24 cellular contexts compared by ENCODE assay signal in genomic region chr6:168303982-168304751, GRCh38. TPM values are rescaled to one million over a fixed set of nuclear protein-coding genes. Genes with fewer than 3 reads are reported as not detected.
DNase-seq lines count a peak whose midpoint lies in the region; ATAC-seq, FAIRE-seq and TF ChIP-seq lines count a peak whose summit lies in the region.
"Had no signal": no experiment of that assay in that cellular context is flagged by ENCODE, and none has a peak within 500 bp of the region (broad histone marks: within the 10 kb centered on the region; RNA-seq: fewer than 3 reads in every experiment).

No MANE protein-coding gene starts in this region.

- H3K27ac Mint-ChIP-seq in nephron (peak overlapping the region in 2 of 3 experiments; percentile 42 to 86), osteocyte (ENCODE audit: unreplicated experiment) (no peak overlapping the region)
- H3K27ac Mint-ChIP-seq: CD4-positive, CD25-positive, alpha-beta regulatory T cell; CD8-positive, alpha-beta memory T cell had no signal

- H3K9me3 Mint-ChIP-seq in nephron (no peaks in the 10 kb centered on the region), osteocyte (ENCODE audit: unreplicated experiment) (no peaks in the 10 kb centered on the region)
- H3K9me3 Mint-ChIP-seq: CD4-positive, CD25-positive, alpha-beta regulatory T cell; CD8-positive, alpha-beta memory T cell; H9 had no signal

- no peak overlapping the region for H3K4me3 ChIP-seq in A673 (ENCODE audit: low read depth, low read length, poor library complexity, severe bottlenecking)
- H3K4me3 ChIP-seq in bronchial epithelial cell (ENCODE audit: low read depth, low read length) = no peak overlapping the region
- H3K4me3 ChIP-seq: GM12878 had no signal

- DNase-seq in A673 (ENCODE audit: low spot score) (no peak), bronchial epithelial cell (ENCODE audit: low read depth) (no peak), osteocyte (ENCODE audit: extremely low spot score, unreplicated experiment) (peak; percentile 59), 8988T (no peak), NCI-H2196 (lab: John Stamatoyannopoulos, UW; ENCODE audit: unreplicated experiment) (no peak), iPS-NIHi7 (ENCODE audit: extremely low spot score) (no peak)
- DNase-seq: ACHN; BE2C; C1 segment of cervical spinal cord; CD4-positive, CD25-positive, alpha-beta regulatory T cell; CD8-positive, alpha-beta memory T cell; COR-L47; DMS 273 treated with DMSO at 0.1 percent for 48 hours; DND-41; EL; H9 had no signal

- H3K4me1 Mint-ChIP-seq in nephron (peaks cover 39% of the 10 kb centered on the region), osteocyte (ENCODE audit: unreplicated experiment) (peaks cover 23% of the 10 kb centered on the region)
- H3K4me1 Mint-ChIP-seq: CD4-positive, CD25-positive, alpha-beta regulatory T cell; CD8-positive, alpha-beta memory T cell had no signal

- H3K36me3 ChIP-seq in A673 (ENCODE audit: insufficient read depth, low read length, poor library complexity, severe bottlenecking) = no peaks in the 10 kb centered on the region
- H3K36me3 ChIP-seq in bronchial epithelial cell (ENCODE audit: control insufficient read depth, insufficient read depth, low read length) = no peaks in the 10 kb centered on the region
- H3K36me3 ChIP-seq: BE2C had no signal

- no TSS peak for BruUV-seq in A673 (replicated peaks; lab: Mats Ljungman, UMichigan)

- H3K4me3 Mint-ChIP-seq in nephron = no peak overlapping the region
- H3K4me3 Mint-ChIP-seq in osteocyte (ENCODE audit: unreplicated experiment) = no peak overlapping the region
- H3K4me3 Mint-ChIP-seq: CD4-positive, CD25-positive, alpha-beta regulatory T cell had no signal

- POLR2A ChIA-PET in A673 (lab: Charles Lee; ENCODE audit: low non-redundant PET) = no interaction called here

- TF ChIP-seq CTCF in A673 (conservative IDR thresholded peaks at IDR 0.05; ENCODE audit: low read depth, low read length) (no peak), bronchial epithelial cell (IDR thresholded peaks at IDR 0.05; ENCODE audit: insufficient read depth, low read length, severe bottlenecking) (no peak), nephron (IDR thresholded peaks at IDR 0.05; ENCODE audit: unreplicated experiment in 3 of 3) (no peak), osteocyte (IDR thresholded peaks at IDR 0.05) (no peak)

- H3K27ac ChIP-seq in A673 (ENCODE audit: low read depth, low read length, poor library complexity, severe bottlenecking) = peak overlapping the region; percentile 35

- no peaks in the 10 kb centered on the region for H3K9me3 ChIP-seq in A673 (ENCODE audit: low read depth, low read length, poor library complexity, severe bottlenecking)
- H3K9me3 ChIP-seq: BE2C had no signal

- H3K36me3 Mint-ChIP-seq in nephron (ENCODE audit: low read depth) (peaks cover 24% of the 10 kb centered on the region), osteocyte (ENCODE audit: unreplicated experiment) (no peaks in the 10 kb centered on the region)
- H3K36me3 Mint-ChIP-seq: CD4-positive, CD25-positive, alpha-beta regulatory T cell; CD8-positive, alpha-beta memory T cell had no signal

- peak; percentile 7 for FAIRE-seq in bronchial epithelial cell (lab: Jason Lieb, UNC)
- FAIRE-seq: GM12878, GM19239, H1, HepG2 had no signal

- H3K27me3 Mint-ChIP-seq in nephron (ENCODE audit: low read depth) (peaks cover 28% of the 10 kb centered on the region), osteocyte (ENCODE audit: unreplicated experiment) (no peaks in the 10 kb centered on the region)
- H3K27me3 Mint-ChIP-seq: CD4-positive, CD25-positive, alpha-beta regulatory T cell had no signal

- H3K4me1 ChIP-seq in A673 (ENCODE audit: insufficient read depth, low read length, poor library complexity, severe bottlenecking) = peaks cover 36% of the 10 kb centered on the region

- CTCF ChIA-PET in A673 (lab: Charles Lee) = no interaction called here

- no peak for ATAC-seq in HG03159 (IDR thresholded peaks at IDR 0.05; ENCODE audit: unreplicated experiment)
- ATAC-seq: GM12878, HepG2 had no signal

- intact Hi-C loops in A673 (cut with micrococcal nuclease; ENCODE audit: unreplicated experiment) = loop anchor here (5.0 kb wide), 1 partner anchor 147 kb away; no protein-coding TSS in a partner anchor

- H3K27me3 ChIP-seq in A673 (replicated peaks; ENCODE audit: insufficient read depth, low read depth, low read length, poor library complexity) (no peaks in the 10 kb centered on the region), bronchial epithelial cell (ENCODE audit: control insufficient read depth, insufficient read depth, low read length) (no peaks in the 10 kb centered on the region)
- H3K27me3 ChIP-seq: BE2C had no signal

RNA-seq across cellular contexts. Expression of gene DACT2, which starts 15.4 kb away (rescaled TPM):
- 14.5 and 18.7 TPM in 2 replicates for total RNA-seq in A673 (2021)
- 0.26 and 1.3 TPM in 2 replicates for total RNA-seq in bronchial epithelial cell
- total RNA-seq in osteocyte = 0.94 and 1.4 TPM in 2 replicates
- total RNA-seq: A172; CD4-positive, CD25-positive, alpha-beta regulatory T cell; CD8-positive, alpha-beta memory T cell; G401; GM12878; HepG2 had no signal
